8 cellular contexts compared by ENCODE assay signal in genomic region chr5:112161392-112161748, GRCh38.
DNase-seq lines count a peak whose midpoint lies in the region; ATAC-seq, FAIRE-seq and TF ChIP-seq lines count a peak whose summit lies in the region.

No MANE protein-coding gene starts in this region.

- peak overlapping the region; percentile 80 for H3K27ac ChIP-seq in CD8-positive, alpha-beta memory T cell (ENCODE audit: low read depth, low read length)
- peak overlapping the region; percentile 61 for H3K27ac ChIP-seq in endodermal cell (ENCODE audit: low read depth, low read length)
- H3K27ac ChIP-seq in neutrophil = no peak overlapping the region

- no peaks in the 10 kb centered on the region for H3K9me3 ChIP-seq in CD8-positive, alpha-beta memory T cell (ENCODE audit: low read length)
- H3K9me3 ChIP-seq in endodermal cell (ENCODE audit: control insufficient read depth, low read length) = no peaks in the 10 kb centered on the region
- no peaks in the 10 kb centered on the region for H3K9me3 ChIP-seq in neutrophil

- peaks cover 33 to 43% (median 37%) of the 10 kb centered on the region in 3 donors for H3K4me1 Mint-ChIP-seq in CD8-positive, alpha-beta memory T cell
- peaks cover 39% of the 10 kb centered on the region for H3K4me1 Mint-ChIP-seq in endodermal cell

- no peak for FAIRE-seq in GM19239 (lab: Jason Lieb, UNC)

- H3K27me3 ChIP-seq in CD8-positive, alpha-beta memory T cell (ENCODE audit: insufficient read depth, low read length, poor library complexity, severe bottlenecking) = no peaks in the 10 kb centered on the region
- H3K27me3 ChIP-seq in endodermal cell (ENCODE audit: control insufficient read depth, insufficient read depth, low read length, poor library complexity, severe bottlenecking) (no peaks in the 10 kb centered on the region), neutrophil (peaks cover 8% of the 10 kb centered on the region)

- peak overlapping the region; percentile 85 to 96 (median 93) for H3K4me3 Mint-ChIP-seq in CD8-positive, alpha-beta memory T cell
- peak overlapping the region; percentile 89 for H3K4me3 Mint-ChIP-seq in endodermal cell

- CTCF ChIA-PET in CD8-positive, alpha-beta memory T cell (lab: Charles Lee) = interaction anchor here (0.8 to 2.2 kb wide), 9 partner anchors 8 to 1004 kb away, joined by 3 to 20 read pairs (median 3); no protein-coding TSS in a partner anchor

- TF ChIP-seq CTCF in endodermal cell (conservative IDR thresholded peaks at IDR 0.05) = no peak
- TF ChIP-seq CTCF in neutrophil (IDR thresholded peaks at IDR 0.05) = no peak

- peak overlapping the region; percentile 57 to 97 (median 88) for H3K27ac Mint-ChIP-seq in CD8-positive, alpha-beta memory T cell
- peak overlapping the region; percentile 95 for H3K27ac Mint-ChIP-seq in endodermal cell

- H3K36me3 ChIP-seq in CD8-positive, alpha-beta memory T cell (ENCODE audit: insufficient read depth, low read length) = peaks cover 18% of the 10 kb centered on the region
- peaks cover 36% of the 10 kb centered on the region for H3K36me3 ChIP-seq in endodermal cell (ENCODE audit: control insufficient read depth, insufficient read depth, low read length)
- H3K36me3 ChIP-seq in neutrophil = peaks cover 36% of the 10 kb centered on the region

- 0 to 2% methylated on average over 8 of the region's 8 CpGs for WGBS in endodermal cell (ENCODE audit: insufficient coverage in 1 of 2, insufficient read length in 1 of 2), 2 experiments

- H3K4me1 ChIP-seq in CD8-positive, alpha-beta memory T cell (ENCODE audit: insufficient read depth, low read length) = peaks cover 26% of the 10 kb centered on the region
- H3K4me1 ChIP-seq in endodermal cell (ENCODE audit: control insufficient read depth, insufficient read depth, low read length) = peaks cover 13% of the 10 kb centered on the region
- peaks cover 13 to 16% of the 10 kb centered on the region in 2 experiments for H3K4me1 ChIP-seq in neutrophil (ENCODE audit: control insufficient read depth in 1 of 2, insufficient read depth in 1 of 2, low read depth in 1 of 2, low read length in 1 of 2)

- no peaks in the 10 kb centered on the region for H3K27me3 Mint-ChIP-seq in CD8-positive, alpha-beta memory T cell
- H3K27me3 Mint-ChIP-seq in endodermal cell (ENCODE audit: insufficient read depth) = peaks cover 4% of the 10 kb centered on the region

- POLR2A ChIA-PET in CD8-positive, alpha-beta memory T cell (lab: Charles Lee) = no interaction called here

- H3K36me3 Mint-ChIP-seq in CD8-positive, alpha-beta memory T cell = peaks cover 0 to 46% (median 11%) of the 10 kb centered on the region in 3 donors
- H3K36me3 Mint-ChIP-seq in endodermal cell (ENCODE audit: low read depth) = peaks cover 41% of the 10 kb centered on the region

- no peak for ATAC-seq in HG03280 (IDR thresholded peaks at IDR 0.05; ENCODE audit: unreplicated experiment)
- no peak for ATAC-seq in GM19452 (IDR thresholded peaks at IDR 0.05; ENCODE audit: unreplicated experiment)

- DNase-seq in CD8-positive, alpha-beta memory T cell = no peak
- DNase-seq in NCI-H69 (lab: John Stamatoyannopoulos, UW) (peak; percentile 41), endodermal cell (no peak), NCI-H526 treated with DMSO at 0.1 percent for 48 hours (lab: John Stamatoyannopoulos, UW) (no peak), GM19239 (ENCODE audit: insufficient read length, low spot score) (no peak)

- H3K4me3 ChIP-seq in CD8-positive, alpha-beta memory T cell (ENCODE audit: low read length) = peak overlapping the region; percentile 90
- H3K4me3 ChIP-seq in endodermal cell (ENCODE audit: low read length) = peak overlapping the region; percentile 97
- H3K4me3 ChIP-seq in neutrophil (ENCODE audit: low read depth in 1 of 2, low read length in 1 of 2) = peak overlapping the region; percentile 75 to 77

- peak overlapping the region; percentile 90 for H3K9ac ChIP-seq in endodermal cell (ENCODE audit: extremely low read depth, low read length, poor library complexity, severe bottlenecking)

- no peaks in the 10 kb centered on the region for H3K9me3 Mint-ChIP-seq in CD8-positive, alpha-beta memory T cell
- peaks cover 6% of the 10 kb centered on the region for H3K9me3 Mint-ChIP-seq in endodermal cell
